Comparison of ENCODE assay signal across 1 cellular context in genomic region chr1:11795238-11795890, GRCh38.
TF ChIP-seq lines count a peak whose summit lies in the region.

No MANE protein-coding gene starts in this region.

TF ChIP-seq in IMR-90, 13 proteins besides CTCF, POLR2A, EP300 and RAD21:
- TF ChIP-seq ELK1 (IDR thresholded peaks at IDR 0.05; ENCODE audit: borderline replicate concordance, low read depth, low read length): no peak
- no peak for TF ChIP-seq NFE2L2 (IDR thresholded peaks at IDR 0.05; ENCODE audit: low read depth, low read length)
- TF ChIP-seq CHD1 (IDR thresholded peaks at IDR 0.05; ENCODE audit: low read depth, low read length): no peak
- no peak for TF ChIP-seq RFX5 (IDR thresholded peaks at IDR 0.05; ENCODE audit: low read depth, low read length)
- no peak for TF ChIP-seq SMC3 (IDR thresholded peaks at IDR 0.05; ENCODE audit: low read depth, low read length)
- TF ChIP-seq FOS (IDR thresholded peaks at IDR 0.05; ENCODE audit: low read depth, low read length): no peak
- no peak for TF ChIP-seq USF2 (IDR thresholded peaks at IDR 0.05; ENCODE audit: low read depth, low read length)
- no peak for TF ChIP-seq MXI1 (IDR thresholded peaks at IDR 0.05; ENCODE audit: borderline replicate concordance, low read depth, low read length)
- TF ChIP-seq MAFK (IDR thresholded peaks at IDR 0.05; ENCODE audit: low read depth, low read length): no peak
- no peak for TF ChIP-seq MAZ (IDR thresholded peaks at IDR 0.05; ENCODE audit: borderline replicate concordance, low read depth, low read length)
- no peak for TF ChIP-seq BHLHE40 (IDR thresholded peaks at IDR 0.05; ENCODE audit: low read depth, low read length)
- TF ChIP-seq RCOR1 (IDR thresholded peaks at IDR 0.05; ENCODE audit: insufficient replicate concordance, low read length): no peak
- TF ChIP-seq CEBPB (IDR thresholded peaks at IDR 0.05; ENCODE audit: low read depth, low read length): no peak
TF ChIP-seq in IMR-90: peak in this region for 0.
